Comparison of ENCODE assay signal across 6 cellular contexts in genomic region chr4:167985565-167985964, GRCh38.
"Had no signal": no experiment of that assay in that cellular context is flagged by ENCODE, and none has a peak within 500 bp of the region (broad histone marks: within the 10 kb centered on the region; RNA-seq: fewer than 3 reads in every experiment).

No MANE protein-coding gene starts in this region.

- H3K27ac Mint-ChIP-seq: IgD-negative memory B cell had no signal

- H3K27me3 Mint-ChIP-seq: IgD-negative memory B cell had no signal

- H3K4me3 Mint-ChIP-seq: IgD-negative memory B cell had no signal

- ATAC-seq: HCT116 had no signal

- DNase-seq: GM23248, GOT3, H7, KBM-7 had no signal
